7 cellular contexts compared by ENCODE assay signal in the genomic region with DNA sequence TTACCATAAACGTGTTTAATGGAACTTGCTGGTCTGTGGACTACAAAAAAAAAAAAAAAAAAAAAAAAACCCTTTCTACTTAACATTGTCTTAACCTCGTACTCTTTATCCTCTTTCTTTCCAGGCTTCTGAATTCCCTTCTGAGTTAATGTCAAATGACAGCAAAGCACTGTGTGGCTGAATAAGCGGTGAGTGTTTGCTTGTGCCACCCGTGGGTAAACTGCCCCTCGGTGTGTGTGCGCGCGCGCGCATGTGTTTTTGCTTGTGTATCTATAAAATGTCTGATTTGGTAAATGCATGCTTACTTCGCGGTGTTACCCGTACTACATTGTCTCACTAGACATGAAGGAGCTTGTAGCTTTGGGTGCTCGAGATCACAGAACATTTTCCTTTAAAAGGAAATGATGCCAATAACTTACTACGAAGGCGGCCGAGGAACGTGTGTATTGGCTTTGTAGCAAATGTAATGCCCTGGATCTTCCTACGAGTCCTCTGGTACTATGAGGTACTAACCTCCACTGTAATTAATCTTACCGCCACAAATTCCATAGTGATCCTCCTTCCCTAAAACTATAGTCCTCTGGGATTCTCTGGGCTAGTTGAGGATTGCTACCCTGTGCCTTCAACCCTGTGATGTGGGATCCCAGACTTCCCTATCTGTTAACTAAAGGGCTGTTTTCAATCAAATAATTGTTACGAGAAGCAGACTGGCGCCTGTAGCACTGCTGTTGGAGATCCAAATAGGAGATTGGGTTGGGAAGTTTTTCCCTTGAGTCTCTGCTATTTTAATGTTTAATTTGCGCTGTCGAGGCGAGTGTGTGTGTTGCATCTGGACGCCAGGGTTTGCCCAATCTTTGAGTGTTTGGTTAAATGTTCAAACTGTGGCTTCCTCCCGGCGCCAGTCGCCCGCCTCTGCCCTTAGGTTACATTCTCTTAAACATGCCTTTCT. TPM values are rescaled to one million over a fixed set of nuclear protein-coding genes. Genes with fewer than 3 reads are reported as not detected.
DNase-seq lines count a peak whose midpoint lies in the region; ATAC-seq and TF ChIP-seq lines count a peak whose summit lies in the region.

No MANE protein-coding gene starts in this region.

- H3K4me1 Mint-ChIP-seq in activated CD8-positive, alpha-beta T cell treated with anti-CD3 and anti-CD28 coated beads, Interleukin-2, amount 10 ng/mL, durations not matched to agents 7 days and 5 days (ENCODE audit: low read depth) = peaks cover 29% of the 10 kb centered on the region

- H3K27me3 ChIP-seq in muscle layer of colon (ENCODE audit: control insufficient read depth in 1 of 2, insufficient read depth in 2 of 2, low read length in 2 of 2) (no peaks in the 10 kb centered on the region), transverse colon (no peaks in the 10 kb centered on the region)

- peak overlapping the region; percentile 99 for H3K4me3 Mint-ChIP-seq in activated CD8-positive, alpha-beta T cell treated with anti-CD3 and anti-CD28 coated beads, Interleukin-2, amount 10 ng/mL, durations not matched to agents 7 days and 5 days

- 0 to 2% methylated on average over 18 to 30 of the region's 30 CpGs for WGBS in transverse colon (ENCODE audit: low coverage in 1 of 2), 2 donors

- H3K4me3 ChIP-seq in GM12875 (ENCODE audit: low read depth, low read length) (peak overlapping the region; percentile 57), epithelial cell of esophagus (ENCODE audit: low read length) (peak overlapping the region; percentile 74), muscle layer of colon (ENCODE audit: low read depth in 1 of 2, low read length in 2 of 2) (peak overlapping the region; percentile 91 to 98), transverse colon (peak overlapping the region; percentile 46 to 88 (median 74))

- H3K36me3 Mint-ChIP-seq in activated CD8-positive, alpha-beta T cell treated with anti-CD3 and anti-CD28 coated beads, Interleukin-2, amount 10 ng/mL, durations not matched to agents 7 days and 5 days (ENCODE audit: low read depth) = peaks cover 35% of the 10 kb centered on the region

- ATAC-seq in activated CD8-positive, alpha-beta T cell treated with anti-CD3 and anti-CD28 coated beads, Interleukin-2, amount 10 ng/mL, durations not matched to agents 7 days and 5 days = no peak

- no peaks in the 10 kb centered on the region for H3K9me3 ChIP-seq in muscle layer of colon (ENCODE audit: low read length)
- H3K9me3 ChIP-seq in transverse colon = no peaks in the 10 kb centered on the region

- H3K27ac ChIP-seq in muscle layer of colon (ENCODE audit: low read depth, low read length) (peak overlapping the region; percentile 85), transverse colon (peak overlapping the region; percentile 91 to 100 (median 94))

- TF ChIP-seq POLR2A in transverse colon (IDR thresholded peaks at IDR 0.05) = peak; percentile 25

- POLR2A ChIA-PET in activated CD8-positive, alpha-beta T cell treated with anti-CD3 and anti-CD28 coated beads, Interleukin-2, amount 10 ng/mL, durations not matched to agents 7 days and 5 days (lab: Charles Lee) = interaction anchor here (0.7 to 5.2 kb wide), 35 partner anchors 13 to 1818 kb away, joined by 3 to 86 read pairs (median 6); no protein-coding TSS in a partner anchor

- no peaks in the 10 kb centered on the region for H3K36me3 ChIP-seq in muscle layer of colon (ENCODE audit: insufficient read depth, low read length)
- no peaks in the 10 kb centered on the region for H3K36me3 ChIP-seq in transverse colon

- DNase-seq in NCI-H345 treated with DMSO at 0.1 percent for 48 hours (lab: John Stamatoyannopoulos, UW; ENCODE audit: unreplicated experiment) (peak; percentile 78), epithelial cell of esophagus (ENCODE audit: low read depth) (peak; percentile 48), transverse colon (peak; percentile 56), GM19238 (ENCODE audit: insufficient read length, low spot score) (no peak)
- DNase-seq in activated CD8-positive, alpha-beta T cell treated with anti-CD3 and anti-CD28 coated beads, Interleukin-2, amount 10 ng/mL, durations not matched to agents 7 days and 5 days = peak; percentile 63

- CTCF ChIA-PET in activated CD8-positive, alpha-beta T cell treated with anti-CD3 and anti-CD28 coated beads, Interleukin-2, amount 10 ng/mL, durations not matched to agents 7 days and 5 days (lab: Charles Lee) = interaction anchor here (0.6 to 3.3 kb wide), 6 partner anchors 10 to 1585 kb away, joined by 3 to 17 read pairs (median 6); no protein-coding TSS in a partner anchor

- TF ChIP-seq CTCF in GM12875 (IDR thresholded peaks at IDR 0.05; ENCODE audit: borderline replicate concordance, insufficient read depth, low read depth, low read length) (no peak), epithelial cell of esophagus (IDR thresholded peaks at IDR 0.05; ENCODE audit: insufficient read depth, low read depth, low read length, missing control alignments) (no peak), transverse colon (IDR thresholded peaks at IDR 0.05) (peak in 2 of 5 experiments; percentile 15 to 31)

- H3K27me3 Mint-ChIP-seq in activated CD8-positive, alpha-beta T cell treated with anti-CD3 and anti-CD28 coated beads, Interleukin-2, amount 10 ng/mL, durations not matched to agents 7 days and 5 days (ENCODE audit: low read depth) = peaks cover 1% of the 10 kb centered on the region

- intact Hi-C loops in transverse colon (cut with DNase I; ENCODE audit: low total_unique reads) = loop anchor here (10.0 kb wide), 1 partner anchor 1478 kb away; no protein-coding TSS in a partner anchor

- H3K9me3 Mint-ChIP-seq in activated CD8-positive, alpha-beta T cell treated with anti-CD3 and anti-CD28 coated beads, Interleukin-2, amount 10 ng/mL, durations not matched to agents 7 days and 5 days (ENCODE audit: insufficient read depth) = no peaks in the 10 kb centered on the region

- in situ Hi-C loops in transverse colon (cut with MboI; ENCODE audit: low pct_ligation_motif_present in 1 of 4, low pct_unique_long_range_greater_than_20kb in 1 of 4, low sequenced_read_pairs in 3 of 4) = loop anchor here in 2 of 4 donors (10.0 kb wide), 1 partner anchor 1258 kb away; no protein-coding TSS in a partner anchor

- peak overlapping the region; percentile 97 for H3K27ac Mint-ChIP-seq in activated CD8-positive, alpha-beta T cell treated with anti-CD3 and anti-CD28 coated beads, Interleukin-2, amount 10 ng/mL, durations not matched to agents 7 days and 5 days

- no peak for TF ChIP-seq EP300 in transverse colon (IDR thresholded peaks at IDR 0.05; ENCODE audit: low read depth)

- H3K9ac ChIP-seq in muscle layer of colon (ENCODE audit: low read length) = peak overlapping the region; percentile 86

- H3K4me1 ChIP-seq in muscle layer of colon (ENCODE audit: insufficient read depth, low read length) (peaks cover 14% of the 10 kb centered on the region), transverse colon (peaks cover 7 to 35% (median 29%) of the 10 kb centered on the region in 4 donors)

RNA-seq across cellular contexts. Expression of a gene that starts 1.1 kb away (rescaled TPM):
- total RNA-seq in activated CD8-positive, alpha-beta T cell treated with anti-CD3 and anti-CD28 coated beads, Interleukin-2, amount 10 ng/mL, durations not matched to agents 7 days and 5 days = 100 to 1,000 TPM; 257 to 263 TPM
- 100 to 1,000 TPM; 329 to 437 (median 382) TPM for total RNA-seq in transverse colon
